ENCODE assay signal across 16 cellular contexts in the genomic region with DNA sequence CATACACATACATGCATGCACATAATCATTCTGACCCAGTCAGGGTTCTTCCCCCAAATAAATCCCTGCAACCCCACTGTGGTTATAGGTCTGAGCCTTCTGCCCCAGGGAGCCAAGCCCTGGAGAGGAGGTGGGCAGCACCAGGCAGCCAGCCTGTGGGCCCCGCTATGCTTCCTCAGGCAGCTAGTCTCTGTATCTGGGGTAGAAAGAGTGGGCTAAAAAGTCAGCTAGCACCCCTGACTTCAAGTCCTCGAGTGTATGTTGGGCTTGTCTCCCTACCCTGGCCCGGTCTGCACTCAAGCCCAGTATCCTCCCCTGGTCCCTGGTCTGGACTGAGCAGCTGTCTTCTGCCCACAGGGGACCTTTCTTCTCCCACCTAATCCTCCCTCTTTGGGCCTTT. TPM values are rescaled to one million over a fixed set of nuclear protein-coding genes. Genes with fewer than 3 reads are reported as not detected.
DNase-seq lines count a peak whose midpoint lies in the region; ATAC-seq and TF ChIP-seq lines count a peak whose summit lies in the region.
"Had no signal": no experiment of that assay in that cellular context is flagged by ENCODE, and none has a peak within 500 bp of the region (broad histone marks: within the 10 kb centered on the region; RNA-seq: fewer than 3 reads in every experiment).

No MANE protein-coding gene starts in this region.

- no peak overlapping the region for H3K9ac ChIP-seq in BLaER1

- in situ Hi-C loops in transverse colon (cut with MboI; ENCODE audit: low pct_ligation_motif_present in 1 of 4, low pct_unique_long_range_greater_than_20kb in 1 of 4, low sequenced_read_pairs in 3 of 4), result no loop called here

- no peak for TF ChIP-seq CTCF in WERI-Rb-1 (IDR thresholded peaks at IDR 0.05; ENCODE audit: low read depth, low read length)
- TF ChIP-seq CTCF in progenitor cell of endocrine pancreas (IDR thresholded peaks at IDR 0.05; ENCODE audit: unreplicated experiment), result no peak
- TF ChIP-seq CTCF in transverse colon (IDR thresholded peaks at IDR 0.05), result no peak

- H3K27me3 Mint-ChIP-seq in progenitor cell of endocrine pancreas, result no peaks in the 10 kb centered on the region

- no peak overlapping the region for H3K27ac ChIP-seq in BLaER1
- H3K27ac ChIP-seq in WERI-Rb-1, result no peak overlapping the region
- H3K27ac ChIP-seq in transverse colon, result no peak overlapping the region

- H3K36me3 Mint-ChIP-seq in progenitor cell of endocrine pancreas (ENCODE audit: insufficient read depth), result peaks cover 10% of the 10 kb centered on the region

- H4K20me1 ChIP-seq in BLaER1, result peaks cover 75% of the 10 kb centered on the region

- ATAC-seq in HG03196 (IDR thresholded peaks at IDR 0.05; ENCODE audit: unreplicated experiment) (no peak), HG02973 (IDR thresholded peaks at IDR 0.05; ENCODE audit: unreplicated experiment) (no peak)

- H3K9me3 Mint-ChIP-seq in progenitor cell of endocrine pancreas (ENCODE audit: low read depth), result no peaks in the 10 kb centered on the region
- H3K9me3 Mint-ChIP-seq: CD14-positive monocyte, HFFc6 had no signal

- H3K27ac Mint-ChIP-seq in progenitor cell of endocrine pancreas, result peak overlapping the region; percentile 52
- H3K27ac Mint-ChIP-seq: HFFc6 had no signal

- no peak for TF ChIP-seq EP300 in transverse colon (IDR thresholded peaks at IDR 0.05; ENCODE audit: low read depth)

- H3K36me3 ChIP-seq in BLaER1 (peaks cover 68% of the 10 kb centered on the region), WERI-Rb-1 (peaks cover 2% of the 10 kb centered on the region; the same call in 1 of the 2 replicates), transverse colon (no peaks in the 10 kb centered on the region)
- H3K36me3 ChIP-seq: MG63 had no signal

- peaks cover 46% of the 10 kb centered on the region for H3K4me1 Mint-ChIP-seq in progenitor cell of endocrine pancreas (ENCODE audit: low read depth)

- WGBS in transverse colon (ENCODE audit: low coverage in 1 of 2), 2 donors, result 92% methylated on average over 3 of the region's 3 CpGs; no CpG with 5 or more reads in 1 of the 2 donors

- H3K4me2 ChIP-seq in BLaER1, result peak overlapping the region; percentile 38; the same call in 1 of the 2 replicates

- H3K4me3 Mint-ChIP-seq in progenitor cell of endocrine pancreas (ENCODE audit: low read depth), result no peak overlapping the region
- H3K4me3 Mint-ChIP-seq: CD14-positive monocyte, HFFc6 had no signal

- peaks cover 42% of the 10 kb centered on the region for H3K4me1 ChIP-seq in BLaER1
- H3K4me1 ChIP-seq in transverse colon, result peaks cover 0 to 12% (median 4%) of the 10 kb centered on the region in 4 donors

- intact Hi-C loops in transverse colon (cut with DNase I; ENCODE audit: low total_unique reads), result no loop called here

- H3K4me3 ChIP-seq in BLaER1 (no peak overlapping the region), WERI-Rb-1 (ENCODE audit: low read depth, low read length) (no peak overlapping the region), transverse colon (no peak overlapping the region)
- H3K4me3 ChIP-seq: MG63 had no signal

- TF ChIP-seq POLR2A in transverse colon (IDR thresholded peaks at IDR 0.05), result no peak

- H3K9me3 ChIP-seq in BLaER1, result no peaks in the 10 kb centered on the region
- no peaks in the 10 kb centered on the region for H3K9me3 ChIP-seq in WERI-Rb-1 (ENCODE audit: severe bottlenecking)
- H3K9me3 ChIP-seq in transverse colon, result no peaks in the 10 kb centered on the region
- H3K9me3 ChIP-seq: Caco-2, MG63 had no signal

- DNase-seq in WERI-Rb-1 (peak; percentile 1), islet precursor cell (peak; percentile 31), progenitor cell of endocrine pancreas (ENCODE audit: low spot score, unreplicated experiment) (peak; percentile 4), transverse colon (no peak)
- DNase-seq in stimulated activated CD4-positive, alpha-beta T cell treated with anti-CD3 and anti-CD28 coated beads, Interleukin-4, amount 100 ng/mL, for 4 hours, result no peak
- DNase-seq: Caco-2, DMS53, HFFc6, MG63, NCI-H1092, NCI-H2081 treated with DMSO at 0.1 percent for 48 hours, NCI-H510A treated with DMSO at 0.1 percent for 48 hours had no signal

- no peaks in the 10 kb centered on the region for H3K27me3 ChIP-seq in BLaER1
- H3K27me3 ChIP-seq in WERI-Rb-1 (ENCODE audit: insufficient read depth, low read depth, severe bottlenecking), result no peaks in the 10 kb centered on the region
- H3K27me3 ChIP-seq in transverse colon, result no peaks in the 10 kb centered on the region
- H3K27me3 ChIP-seq: MG63 had no signal

RNA-seq across cellular contexts. Expression of gene KCNQ1OT1, which starts 28.0 kb away (rescaled TPM):
- total RNA-seq in progenitor cell of endocrine pancreas, result 18.0 and 18.7 TPM in 2 replicates
- total RNA-seq in transverse colon, result 1 to 10 TPM; 1.5 to 5.0 (median 1.9) TPM

Comparison
In these comparisons a context has a peak if more than half of its experiments do, and no peak if none do; other contexts are left out.
1. DNase-seq: peak in WERI-Rb-1 (single experiment), islet precursor cell (single experiment) and progenitor cell of endocrine pancreas (single experiment); none in transverse colon (single experiment) and stimulated activated CD4-positive, alpha-beta T cell treated with anti-CD3 and anti-CD28 coated beads, Interleukin-4, amount 100 ng/mL, for 4 hours (0 of 2).